In genomic region chr6:35409245-35409644, GRCh38 we compare ENCODE assay signal across 25 cellular contexts.
"Had no signal": no experiment of that assay in that cellular context is flagged by ENCODE, and none has a peak within 500 bp of the region (broad histone marks: within the 10 kb centered on the region; RNA-seq: fewer than 3 reads in every experiment).

No MANE protein-coding gene starts in this region.

- H3K27ac Mint-ChIP-seq: neural progenitor cell, T-helper 17 cell had no signal

- DNase-seq: activated CD4-positive, alpha-beta T cell treated with anti-CD3 and anti-CD28 coated beads for 1 hour; activated CD8-positive, alpha-beta memory T cell treated with anti-CD3 and anti-CD28 coated beads for 24 hours; activated gamma-delta T cell treated with Interleukin-2 at 50 U/mL for 16 hours; amniotic stem cell; brain microvascular endothelial cell; dorsolateral prefrontal cortex; effector memory CD4-positive, alpha-beta T cell; head of caudate nucleus; hypothalamus; immature natural killer cell; kidney; left colon; mammary epithelial cell; midbrain; natural killer cell; right cardiac atrium; spleen; stimulated activated naive CD8-positive, alpha-beta T cell treated with anti-CD3 and anti-CD28 coated beads, Interleukin-15, Interleukin-2, amounts not matched to agents 100 U/mL and 50 U/mL, for 24 hours; SW 1271; T-helper 17 cell; testis; uterus had no signal

- ATAC-seq: activated naive CD4-positive, alpha-beta T cell treated with anti-CD3 and anti-CD28 coated beads, Interleukin-2, amount 50 U/mL, for 72 hours; left colon; natural killer cell; right cardiac atrium; stimulated activated naive CD8-positive, alpha-beta T cell treated with anti-CD3 and anti-CD28 coated beads, Interleukin-15, Interleukin-2, amounts not matched to agents 100 U/mL and 50 U/mL, for 24 hours; T-helper 17 cell had no signal

- H3K9me3 ChIP-seq: spleen, testis, uterus had no signal

- H3K9me3 Mint-ChIP-seq: activated naive CD4-positive, alpha-beta T cell treated with anti-CD3 and anti-CD28 coated beads, Interleukin-2, amount 50 U/mL, for 72 hours; immature natural killer cell; natural killer cell; neural progenitor cell had no signal

- H3K27me3 ChIP-seq: brain microvascular endothelial cell, dorsolateral prefrontal cortex, neural progenitor cell, spleen, testis, uterus had no signal

- H3K36me3 ChIP-seq: neural progenitor cell, uterus had no signal

- H3K4me3 ChIP-seq: coronary artery, dorsolateral prefrontal cortex, neural progenitor cell, spleen, testis, uterus had no signal

- H3K4me2 ChIP-seq: neural progenitor cell had no signal

- H3K27me3 Mint-ChIP-seq: T-helper 17 cell had no signal

- H3K36me3 Mint-ChIP-seq: activated naive CD4-positive, alpha-beta T cell treated with anti-CD3 and anti-CD28 coated beads, Interleukin-2, amount 50 U/mL, for 72 hours; natural killer cell had no signal

- H3K4me1 ChIP-seq: neural progenitor cell, testis, uterus had no signal

- H3K27ac ChIP-seq: brain microvascular endothelial cell, coronary artery, neural progenitor cell, spleen, testis, uterus had no signal

- H3K4me3 Mint-ChIP-seq: natural killer cell, neural progenitor cell, T-helper 17 cell had no signal

- H3K9ac ChIP-seq: neural progenitor cell had no signal
